ENCODE assay signal across 12 cellular contexts in the genomic region with DNA sequence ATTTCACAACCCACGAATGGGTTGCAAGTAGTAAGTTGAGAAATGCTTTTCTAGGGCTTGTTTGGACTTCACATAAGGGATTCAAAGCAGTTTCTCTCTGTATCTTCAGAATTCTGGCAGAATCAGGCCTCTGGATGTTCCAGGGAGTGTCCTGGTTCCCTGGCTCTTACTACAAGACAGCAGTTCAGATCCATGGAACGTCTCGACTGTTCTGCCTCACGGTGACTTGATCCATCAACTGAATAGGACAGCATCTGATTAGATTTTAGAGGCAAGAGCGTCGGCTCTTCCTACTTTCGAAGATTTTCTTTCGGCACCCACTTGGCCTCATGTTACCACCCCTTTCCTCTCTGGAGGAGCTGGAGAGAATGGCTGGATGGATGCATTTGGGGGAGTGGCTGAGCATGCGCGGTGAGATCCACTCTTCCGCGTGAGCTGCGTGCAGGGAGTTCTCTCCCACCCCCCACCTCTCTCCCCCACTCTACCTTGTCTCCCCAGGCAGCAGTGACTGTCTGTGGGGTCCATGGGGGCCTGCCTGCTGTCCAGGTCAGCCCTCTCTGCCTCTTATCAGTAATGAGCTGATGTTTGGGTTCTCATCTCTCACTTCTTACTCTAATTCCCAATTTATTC.
"Had no signal": no experiment of that assay in that cellular context is flagged by ENCODE, and none has a peak within 500 bp of the region (broad histone marks: within the 10 kb centered on the region; RNA-seq: fewer than 3 reads in every experiment).

No MANE protein-coding gene starts in this region.

- H3K27ac ChIP-seq: brain microvascular endothelial cell, epithelial cell of prostate, neutrophil, parathyroid adenoma had no signal

- H3K9ac ChIP-seq: parathyroid adenoma had no signal

- H3K4me1 ChIP-seq: parathyroid adenoma had no signal

- H3K36me3 ChIP-seq: brain microvascular endothelial cell, neutrophil had no signal

- DNase-seq: activated naive CD4-positive, alpha-beta T cell; activated naive CD8-positive, alpha-beta T cell treated with anti-CD3 and anti-CD28 coated beads, Interleukin-2, amount 10 ng/mL, durations not matched to agents 7 days and 5 days; brain microvascular endothelial cell; effector memory CD8-positive, alpha-beta T cell; mammary epithelial cell; naive thymus-derived CD8-positive, alpha-beta T cell; stimulated activated CD4-positive, alpha-beta T cell treated with anti-CD3 and anti-CD28 coated beads, Interleukin-4, amount 100 ng/mL, for 4 hours; stimulated activated CD8-positive, alpha-beta memory T cell treated with anti-CD3 and anti-CD28 coated beads, Interleukin-4, amount 100 ng/mL, for 48 hours; stimulated activated naive CD4-positive, alpha-beta T cell treated with Interleukin-2 at 50 U/mL for 16 hours had no signal

- H3K9me3 ChIP-seq: neutrophil had no signal

- H3K27me3 ChIP-seq: brain microvascular endothelial cell, neutrophil had no signal

- ATAC-seq: effector memory CD8-positive, alpha-beta T cell; naive thymus-derived CD8-positive, alpha-beta T cell had no signal
